Comparison of ENCODE assay signal across 27 cellular contexts in the genomic region with DNA sequence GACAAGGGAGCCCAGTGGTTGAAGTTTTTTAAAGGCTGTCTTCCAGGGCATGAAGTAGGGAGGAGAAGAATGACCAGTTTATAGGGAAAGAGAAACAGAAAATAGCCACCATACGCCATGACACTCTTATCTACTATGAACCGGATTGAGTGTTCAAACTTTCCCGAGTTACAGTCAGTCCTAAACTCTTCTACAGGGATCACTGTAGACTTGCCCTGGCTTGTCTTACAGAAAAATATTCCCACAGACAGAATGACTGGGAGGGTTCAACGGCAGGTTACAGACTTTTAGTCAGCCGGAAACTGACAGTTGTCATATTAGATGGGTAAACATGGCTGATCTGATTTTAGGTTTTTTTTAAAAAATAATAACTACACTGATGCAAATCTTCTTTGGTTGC.
DNase-seq lines count a peak whose midpoint lies in the region; ATAC-seq, FAIRE-seq and TF ChIP-seq lines count a peak whose summit lies in the region.
"Had no signal": no experiment of that assay in that cellular context is flagged by ENCODE, and none has a peak within 500 bp of the region (broad histone marks: within the 10 kb centered on the region; RNA-seq: fewer than 3 reads in every experiment).

No MANE protein-coding gene starts in this region.

- no peaks in the 10 kb centered on the region for H3K9me3 ChIP-seq in RWPE2 (ENCODE audit: severe bottlenecking)
- no peaks in the 10 kb centered on the region for H3K9me3 ChIP-seq in esophagus squamous epithelium
- H3K9me3 ChIP-seq: BLaER1, Peyer's patch had no signal

- no peaks in the 10 kb centered on the region for H3K27me3 Mint-ChIP-seq in activated CD4-positive, alpha-beta T cell treated with anti-CD3 and anti-CD28 coated beads, Interleukin-2, amount 10 ng/mL, durations not matched to agents 24 days and 14 days
- H3K27me3 Mint-ChIP-seq in stimulated activated naive B cell treated with anti-CD40 and anti-IgM and Interleukin-4, amounts not matched to agents 10 μg/mL and 1 μg/mL and 100 μg/mL, for 72 hours, result no peaks in the 10 kb centered on the region
- H3K27me3 Mint-ChIP-seq: CD4-positive, alpha-beta T cell had no signal

- peaks cover 4% of the 10 kb centered on the region for H3K9me3 Mint-ChIP-seq in activated CD4-positive, alpha-beta T cell treated with anti-CD3 and anti-CD28 coated beads, Interleukin-2, amount 10 ng/mL, durations not matched to agents 24 days and 14 days
- peaks cover 0 to 1% of the 10 kb centered on the region in 2 donors for H3K9me3 Mint-ChIP-seq in stimulated activated naive B cell treated with anti-CD40 and anti-IgM and Interleukin-4, amounts not matched to agents 10 μg/mL and 1 μg/mL and 100 μg/mL, for 72 hours

- H3K4me3 Mint-ChIP-seq in activated CD4-positive, alpha-beta T cell treated with anti-CD3 and anti-CD28 coated beads, Interleukin-2, amount 10 ng/mL, durations not matched to agents 24 days and 14 days, result no peak overlapping the region
- no peak overlapping the region for H3K4me3 Mint-ChIP-seq in stimulated activated naive B cell treated with anti-CD40 and anti-IgM and Interleukin-4, amounts not matched to agents 10 μg/mL and 1 μg/mL and 100 μg/mL, for 72 hours
- H3K4me3 Mint-ChIP-seq: CD4-positive, alpha-beta T cell had no signal

- peaks cover 15% of the 10 kb centered on the region for H3K4me1 ChIP-seq in RWPE2 (ENCODE audit: insufficient read depth, poor library complexity, severe bottlenecking)
- H3K4me1 ChIP-seq in esophagus squamous epithelium, result peaks cover 0 to 29% (median 5%) of the 10 kb centered on the region in 3 donors
- H3K4me1 ChIP-seq: BLaER1, Peyer's patch had no signal

- TF ChIP-seq POLR2A in esophagus squamous epithelium (IDR thresholded peaks at IDR 0.05), result no peak

- no peaks in the 10 kb centered on the region for H3K36me3 Mint-ChIP-seq in activated CD4-positive, alpha-beta T cell treated with anti-CD3 and anti-CD28 coated beads, Interleukin-2, amount 10 ng/mL, durations not matched to agents 24 days and 14 days (ENCODE audit: low read depth)
- H3K36me3 Mint-ChIP-seq in stimulated activated naive B cell treated with anti-CD40 and anti-IgM and Interleukin-4, amounts not matched to agents 10 μg/mL and 1 μg/mL and 100 μg/mL, for 72 hours, result no peaks in the 10 kb centered on the region

- DNase-seq in NCI-H2171 treated with DMSO at 0.1 percent for 48 hours (lab: John Stamatoyannopoulos, UW) (peak; percentile 73), NCI-H2171 (lab: John Stamatoyannopoulos, UW) (no peak), RWPE2 (ENCODE audit: low spot score) (peak; percentile 62), esophagus squamous epithelium (lab: John Stamatoyannopoulos, UW) (no peak), urothelium cell line (ENCODE audit: low spot score) (no peak), head of caudate nucleus (no peak)
- DNase-seq in activated CD4-positive, alpha-beta T cell treated with anti-CD3 and anti-CD28 coated beads, Interleukin-2, amount 10 ng/mL, durations not matched to agents 24 days and 14 days, result no peak
- no peak for DNase-seq in stimulated activated naive B cell treated with anti-CD40 and anti-IgM and Interleukin-4, amounts not matched to agents 10 μg/mL and 1 μg/mL and 100 μg/mL, for 72 hours
- DNase-seq: ACHN; CD4-positive, alpha-beta T cell; COR-L47; DMS 273 treated with DMSO at 0.1 percent for 48 hours; DMS79 treated with DMSO at 0.1 percent for 48 hours; H7; NCI-H1092; NCI-H1436; NCI-H187 treated with DMSO at 0.1 percent for 48 hours; NCI-H2107; NCI-H2227 treated with DMSO at 0.1 percent for 48 hours; NCI-H510A; NCI-H748 treated with DMSO at 0.1 percent for 48 hours; NK-92 treated with Interleukin-12 subunit alpha and Interleukin-12 subunit beta, amount 100 ng/mL, for 24 hours; Peyer's patch had no signal

- H3K4me1 Mint-ChIP-seq in activated CD4-positive, alpha-beta T cell treated with anti-CD3 and anti-CD28 coated beads, Interleukin-2, amount 10 ng/mL, durations not matched to agents 24 days and 14 days, result no peaks in the 10 kb centered on the region
- H3K4me1 Mint-ChIP-seq in stimulated activated naive B cell treated with anti-CD40 and anti-IgM and Interleukin-4, amounts not matched to agents 10 μg/mL and 1 μg/mL and 100 μg/mL, for 72 hours, result no peaks in the 10 kb centered on the region

- H3K27ac ChIP-seq in RWPE2 (ENCODE audit: poor library complexity, severe bottlenecking) (peak overlapping the region; percentile 37), esophagus squamous epithelium (peak overlapping the region in 3 of 4 donors; percentile 20 to 45 (median 42))
- H3K27ac ChIP-seq: 22Rv1, BLaER1, Peyer's patch had no signal

- TF ChIP-seq CTCF in RWPE2 (IDR thresholded peaks at IDR 0.05; ENCODE audit: poor library complexity, severe bottlenecking) (no peak), esophagus squamous epithelium (IDR thresholded peaks at IDR 0.05) (no peak)

- H3K36me3 ChIP-seq in RWPE2 (ENCODE audit: low read depth) (no peaks in the 10 kb centered on the region), esophagus squamous epithelium (no peaks in the 10 kb centered on the region)
- H3K36me3 ChIP-seq: BLaER1, Peyer's patch had no signal

- intact Hi-C loops in esophagus squamous epithelium (cut with DNase I) (no loop called here), head of caudate nucleus (cut with DNase I) (no loop called here)
- intact Hi-C loops in activated CD4-positive, alpha-beta T cell treated with anti-CD3 and anti-CD28 coated beads, Interleukin-2, amount 10 ng/mL, durations not matched to agents 24 days and 14 days (cut with micrococcal nuclease), result no loop called here

- peak; percentile 78 for FAIRE-seq in urothelium cell line (lab: Jason Lieb, UNC)
- FAIRE-seq: GM12878 had no signal

- 38 to 48% methylated on average over 5 of the region's 5 CpGs for WGBS in esophagus squamous epithelium, 2 donors

- H3K4me3 ChIP-seq in RWPE2 (ENCODE audit: severe bottlenecking) (no peak overlapping the region), esophagus squamous epithelium (no peak overlapping the region)
- H3K4me3 ChIP-seq: BLaER1, GM12878, Peyer's patch had no signal

- H3K27me3 ChIP-seq in RWPE2 (ENCODE audit: insufficient read depth, poor library complexity, severe bottlenecking) (no peaks in the 10 kb centered on the region), esophagus squamous epithelium (no peaks in the 10 kb centered on the region)
- H3K27me3 ChIP-seq: BLaER1, Peyer's patch had no signal

- H3K27ac Mint-ChIP-seq in activated CD4-positive, alpha-beta T cell treated with anti-CD3 and anti-CD28 coated beads, Interleukin-2, amount 10 ng/mL, durations not matched to agents 24 days and 14 days, result no peak overlapping the region
- no peak overlapping the region for H3K27ac Mint-ChIP-seq in stimulated activated naive B cell treated with anti-CD40 and anti-IgM and Interleukin-4, amounts not matched to agents 10 μg/mL and 1 μg/mL and 100 μg/mL, for 72 hours
- H3K27ac Mint-ChIP-seq: CD4-positive, alpha-beta T cell had no signal

- peak; percentile 99 for ATAC-seq in RWPE2 (ENCODE audit: low read depth)
- no peak for ATAC-seq in stimulated activated naive B cell treated with anti-CD40 and anti-IgM and Interleukin-4, amounts not matched to agents 10 μg/mL and 1 μg/mL and 100 μg/mL, for 72 hours (replicated peaks)
- ATAC-seq: GM12878, Right ventricle myocardium inferior had no signal

Comparison
In these comparisons a context has a peak if more than half of its experiments do, and no peak if none do; other contexts are left out.
1. DNase-seq: peak in NCI-H2171 treated with DMSO at 0.1 percent for 48 hours (single experiment) and RWPE2 (single experiment); none in NCI-H2171 (single experiment), esophagus squamous epithelium (single experiment), urothelium cell line (single experiment), activated CD4-positive, alpha-beta T cell treated with anti-CD3 and anti-CD28 coated beads, Interleukin-2, amount 10 ng/mL, durations not matched to agents 24 days and 14 days (single experiment), stimulated activated naive B cell treated with anti-CD40 and anti-IgM and Interleukin-4, amounts not matched to agents 10 μg/mL and 1 μg/mL and 100 μg/mL, for 72 hours (single experiment) and head of caudate nucleus (0 of 42).